In genomic region chr5:172114875-172115422, GRCh38 we compare ENCODE assay signal across 1 cellular context.
TF ChIP-seq lines count a peak whose summit lies in the region.

No MANE protein-coding gene starts in this region.

TF ChIP-seq in GM12878, 131 proteins besides CTCF, POLR2A, EP300 and RAD21 (continued from another document and continues in another):
- TF ChIP-seq USF1 (IDR thresholded peaks at IDR 0.05; ENCODE audit: borderline replicate concordance, extremely low read length, insufficient read depth, low read depth, low read length) (peak; percentile 91), ZBTB11 (CRISPR knock-in tag; IDR thresholded peaks at IDR 0.05) (peak; percentile 66; the same call in 1 of the 2 replicates), TAF1 (IDR thresholded peaks at IDR 0.05; ENCODE audit: borderline replicate concordance, low read depth, low read length) (peak; percentile 83), LARP7 (IDR thresholded peaks at IDR 0.05) (no peak), PBX3 (IDR thresholded peaks at IDR 0.05; ENCODE audit: insufficient replicate concordance, low read depth, low read length) (peak; percentile 92), PML (IDR thresholded peaks at IDR 0.05; ENCODE audit: low read length) (peak; percentile 87), ZNF622 (IDR thresholded peaks at IDR 0.05) (no peak), BACH1 (IDR thresholded peaks at IDR 0.05; ENCODE audit: borderline replicate concordance) (peak; percentile 40; the same call in 1 of the 2 replicates), NBN (IDR thresholded peaks at IDR 0.05) (peak; percentile 98), CEBPB (IDR thresholded peaks at IDR 0.05; ENCODE audit: borderline replicate concordance in 1 of 2, low read depth in 2 of 2, low read length in 2 of 2) (no peak), SMC3 (IDR thresholded peaks at IDR 0.05; ENCODE audit: borderline replicate concordance, low read length) (no peak), FOXM1 (IDR thresholded peaks at IDR 0.05; ENCODE audit: low read depth, low read length) (peak; percentile 77), KLF5 (IDR thresholded peaks at IDR 0.05; ENCODE audit: partially characterized antibody) (no peak), FOXK2 (IDR thresholded peaks at IDR 0.05) (no peak), RELA (IDR thresholded peaks at IDR 0.05; ENCODE audit: borderline replicate concordance, partially characterized antibody) (peak; percentile 81), ZNF687 (IDR thresholded peaks at IDR 0.05) (peak; percentile 76), HSF1 (IDR thresholded peaks at IDR 0.05; ENCODE audit: low read depth, low read length) (no peak), BCL3 (IDR thresholded peaks at IDR 0.05; ENCODE audit: borderline replicate concordance, insufficient read depth, low read depth, low read length, poor library complexity, severe bottlenecking) (peak; percentile 55), MYC (IDR thresholded peaks at IDR 0.05; ENCODE audit: insufficient read depth, insufficient read length, insufficient replicate concordance, low read length, severe bottlenecking) (no peak), MTA3 (IDR thresholded peaks at IDR 0.05; ENCODE audit: borderline replicate concordance, low read length) (peak; percentile 65; the same call in 1 of the 2 replicates), NFYA (IDR thresholded peaks at IDR 0.05; ENCODE audit: borderline replicate concordance, low read depth, low read length) (peak; percentile 47; the same call in 1 of the 2 replicates), CEBPZ (IDR thresholded peaks at IDR 0.05; ENCODE audit: low read depth, low read length) (no peak), PKNOX1 (IDR thresholded peaks at IDR 0.05) (peak; percentile 96), ZSCAN29 (IDR thresholded peaks at IDR 0.05) (no peak), JUNB (IDR thresholded peaks at IDR 0.05) (no peak), ZNF217 (IDR thresholded peaks at IDR 0.05) (peak; percentile 45; the same call in 1 of the 2 replicates), MLLT1 (IDR thresholded peaks at IDR 0.05) (peak; percentile 93), TCF7 (IDR thresholded peaks at IDR 0.05; ENCODE audit: borderline replicate concordance) (no peak), ZBED1 (IDR thresholded peaks at IDR 0.05; ENCODE audit: borderline replicate concordance) (no peak; the same call in 1 of the 2 replicates), SMAD5 (IDR thresholded peaks at IDR 0.05; ENCODE audit: low read depth) (peak; percentile 75), CREB1 (IDR thresholded peaks at IDR 0.05; ENCODE audit: low read depth) (peak; percentile 76), ELK1 (IDR thresholded peaks at IDR 0.05; ENCODE audit: low read depth, low read length) (no peak), KDM1A (IDR thresholded peaks at IDR 0.05; ENCODE audit: borderline replicate concordance) (no peak)
